In genomic region chr22:48382197-48382596, GRCh38 we compare ENCODE assay signal across 32 cellular contexts.
"Had no signal": no experiment of that assay in that cellular context is flagged by ENCODE, and none has a peak within 500 bp of the region (broad histone marks: within the 10 kb centered on the region; RNA-seq: fewer than 3 reads in every experiment).

No MANE protein-coding gene starts in this region.

- H3K27me3 ChIP-seq: ovary, tibial nerve had no signal

- FAIRE-seq: endometrium, TTC549, urothelium cell line had no signal

- H3K27ac Mint-ChIP-seq: activated naive CD4-positive, alpha-beta T cell treated with anti-CD3 and anti-CD28 coated beads, Interleukin-2, amount 50 U/mL, for 24 hours; activated naive CD8-positive, alpha-beta T cell treated with anti-CD3 and anti-CD28 coated beads, Interleukin-2, amount 50 U/mL, for 24 hours; activated T-helper 1 cell treated with anti-CD3 and anti-CD28 coated beads, Interleukin-12 subunit alpha, Interleukin-12 subunit beta, Interleukin-2, Interleukin-4 antibody, amounts not matched to agents 30 ng/mL and 10 ng/mL and 1 ng/mL, durations not matched to agents 14 hours and 24 hours and 36 hours; dendritic cell treated with granulocyte-macrophage colony-stimulating factor and Interleukin-4, amounts not matched to agents 40 ng/mL and 50 ng/mL, for 4 days; nephron; T-helper 1 cell treated with Interleukin-12 subunit alpha and Interleukin-12 subunit beta and Interleukin-4 antibody, amounts not matched to agents 30 μg/mL and 1 μg/mL, for 36 hours had no signal

- H3K9me3 ChIP-seq: neutrophil, ovary, prostate gland had no signal

- H3K4me3 Mint-ChIP-seq: activated naive CD4-positive, alpha-beta T cell treated with anti-CD3 and anti-CD28 coated beads, Interleukin-2, amount 50 U/mL, for 24 hours; activated naive CD8-positive, alpha-beta T cell treated with anti-CD3 and anti-CD28 coated beads, Interleukin-2, amount 50 U/mL, for 24 hours; activated T-helper 1 cell treated with anti-CD3 and anti-CD28 coated beads, Interleukin-12 subunit alpha, Interleukin-12 subunit beta, Interleukin-2, Interleukin-4 antibody, amounts not matched to agents 30 ng/mL and 10 ng/mL and 1 ng/mL, durations not matched to agents 14 hours and 24 hours and 36 hours; dendritic cell treated with granulocyte-macrophage colony-stimulating factor and Interleukin-4, amounts not matched to agents 40 ng/mL and 50 ng/mL, for 4 days; nephron; T-helper 1 cell treated with Interleukin-12 subunit alpha and Interleukin-12 subunit beta and Interleukin-4 antibody, amounts not matched to agents 30 μg/mL and 1 μg/mL, for 36 hours had no signal

- H3K4me1 Mint-ChIP-seq: activated naive CD4-positive, alpha-beta T cell treated with anti-CD3 and anti-CD28 coated beads, Interleukin-2, amount 50 U/mL, for 24 hours; activated naive CD8-positive, alpha-beta T cell treated with anti-CD3 and anti-CD28 coated beads, Interleukin-2, amount 50 U/mL, for 24 hours; nephron had no signal

- H3K36me3 Mint-ChIP-seq: activated naive CD4-positive, alpha-beta T cell treated with anti-CD3 and anti-CD28 coated beads, Interleukin-2, amount 50 U/mL, for 24 hours had no signal

- H3K27ac ChIP-seq: epithelial cell of prostate, esophagus squamous epithelium, neutrophil, ovary, prostate gland, tibial nerve, VCaP had no signal

- ATAC-seq: activated naive CD8-positive, alpha-beta T cell treated with anti-CD3 and anti-CD28 coated beads, Interleukin-2, amount 50 U/mL, for 24 hours; left ventricle myocardium superior had no signal

- H3K4me1 ChIP-seq: esophagus squamous epithelium, prostate gland, tibial nerve had no signal

- H3K4me3 ChIP-seq: esophagus squamous epithelium, ovary, prostate gland, smooth muscle cell, tibial nerve had no signal

- H3K4me2 ChIP-seq: smooth muscle cell had no signal

- DNase-seq: activated CD4-positive, alpha-beta T cell treated with anti-CD3 and anti-CD28 coated beads for 4 hours; activated CD4-positive, alpha-beta T cell treated with anti-CD3 and anti-CD28 coated beads, Interleukin-2, amount 50 U/mL, for 4 hours; activated naive CD8-positive, alpha-beta T cell treated with anti-CD3 and anti-CD28 coated beads, Interleukin-2, amount 50 U/mL, for 24 hours; activated T-cell treated with anti-CD3 and anti-CD28 coated beads, Interleukin-2, amount 50 U/mL, for 1 hour; amygdala; caudate nucleus; effector CD4-positive, alpha-beta T cell; esophagus squamous epithelium; foreskin melanocyte; left ventricle myocardium superior; mammary epithelial cell; midbrain; retina; stimulated activated CD4-positive, alpha-beta T cell treated with anti-CD3 and anti-CD28 coated beads, Interleukin-15, amount 100 ng/mL, for 24 hours; stimulated activated CD4-positive, alpha-beta T cell treated with anti-CD3 and anti-CD28 coated beads, Interleukin-2, amount 100 ng/mL, for 24 hours; stimulated activated naive CD4-positive, alpha-beta T cell; T-helper 9 cell had no signal

- H3K27me3 Mint-ChIP-seq: activated naive CD8-positive, alpha-beta T cell treated with anti-CD3 and anti-CD28 coated beads, Interleukin-2, amount 50 U/mL, for 24 hours; dendritic cell treated with granulocyte-macrophage colony-stimulating factor and Interleukin-4, amounts not matched to agents 40 ng/mL and 50 ng/mL, for 4 days had no signal

- H3K36me3 ChIP-seq: esophagus squamous epithelium, neutrophil, ovary, prostate gland, tibial nerve had no signal
